ENCODE assay signal across 9 cellular contexts in the genomic region with DNA sequence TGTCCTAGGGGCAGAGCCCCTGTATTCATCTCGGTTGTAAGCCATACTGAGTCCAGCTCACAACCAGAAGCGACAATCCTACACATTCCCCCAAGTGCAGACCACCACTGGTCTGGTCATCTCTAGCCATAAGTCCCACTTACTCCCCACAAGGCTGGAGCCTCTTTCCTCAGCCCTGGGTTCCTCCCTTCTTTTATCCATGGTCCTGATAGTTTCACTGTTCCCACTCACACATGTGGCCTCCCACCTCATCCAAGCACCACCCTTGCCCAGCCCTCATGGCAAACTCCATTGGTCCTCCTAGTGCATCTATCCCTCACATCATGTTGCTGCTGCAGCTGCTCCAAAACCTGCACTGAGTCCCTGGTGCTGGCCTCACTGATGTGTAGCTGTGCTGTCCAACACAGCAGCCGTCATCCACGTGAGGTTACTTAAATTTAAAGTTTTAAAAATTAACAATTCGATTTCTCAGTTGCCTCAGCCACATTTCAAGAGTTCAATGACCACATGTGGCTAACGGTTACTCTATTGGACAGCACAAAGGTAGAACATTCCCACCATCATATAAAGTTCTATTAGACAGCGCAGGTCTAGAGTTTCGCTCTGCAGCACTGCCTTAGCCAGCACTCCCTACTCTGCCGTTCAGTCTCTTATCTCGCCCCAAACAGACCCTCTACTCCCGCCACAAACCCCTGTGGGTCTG. TPM values are rescaled to one million over a fixed set of nuclear protein-coding genes. Genes with fewer than 3 reads are reported as not detected.
DNase-seq lines count a peak whose midpoint lies in the region; ATAC-seq, FAIRE-seq and TF ChIP-seq lines count a peak whose summit lies in the region.
"Not testable (repeated sequence)": the region's sequence is repeated elsewhere in the genome, so short reads cannot be mapped to it uniquely, and the experiment has no call there.
"Had no signal": no experiment of that assay in that cellular context is flagged by ENCODE, and none has a peak within 500 bp of the region (broad histone marks: within the 10 kb centered on the region; RNA-seq: fewer than 3 reads in every experiment).

No MANE protein-coding gene starts in this region.

- peak overlapping the region; percentile 88 for H3K9ac ChIP-seq in astrocyte (ENCODE audit: low read length)
- H3K9ac ChIP-seq in mucosa of stomach (ENCODE audit: low read length) = peak overlapping the region; percentile 98

- peak overlapping the region; percentile 99 for H2AFZ ChIP-seq in astrocyte (ENCODE audit: low read depth, low read length)

- not testable (repeated sequence) for H3K9me3 ChIP-seq in astrocyte (ENCODE audit: insufficient read depth, low read depth, low read length); mucosa of stomach (ENCODE audit: control insufficient read depth, low read length)

- H3K79me2 ChIP-seq in astrocyte (ENCODE audit: insufficient read depth, low read length) = peaks cover 55% of the 10 kb centered on the region

- not testable (repeated sequence) for H3K4me3 Mint-ChIP-seq in astrocyte (ENCODE audit: unreplicated experiment); glutamatergic neuron (ENCODE audit: unreplicated experiment)

- not testable (repeated sequence) for H3K36me3 Mint-ChIP-seq in astrocyte (ENCODE audit: low read depth, unreplicated experiment); glutamatergic neuron (ENCODE audit: unreplicated experiment)

- DNase-seq in DMS 273 (lab: John Stamatoyannopoulos, UW; ENCODE audit: unreplicated experiment) = peak; percentile 73
- peak in 49 of 76 experiments; percentile 25 to 78 (median 60) for DNase-seq in HUDEP-2 (lab: John Stamatoyannopoulos, UW; ENCODE audit: unreplicated experiment in 76 of 76)
- DNase-seq in astrocyte (ENCODE audit: low read depth) = not testable (repeated sequence)
- DNase-seq in glutamatergic neuron = peak; percentile 16
- DNase-seq in stimulated activated naive CD8-positive, alpha-beta T cell treated with anti-CD3 and anti-CD28 coated beads, Interleukin-15, Interleukin-2, amounts not matched to agents 100 U/mL and 50 U/mL, for 24 hours = peak; percentile 10

- not testable (repeated sequence) for H3K36me3 ChIP-seq in astrocyte (ENCODE audit: insufficient read depth, low read length); mucosa of stomach (ENCODE audit: control insufficient read depth, insufficient read depth, low read length)

- not testable (repeated sequence) for H3K4me1 Mint-ChIP-seq in astrocyte (ENCODE audit: low read depth, unreplicated experiment); glutamatergic neuron (ENCODE audit: low read depth, unreplicated experiment)

- H3K4me2 ChIP-seq in astrocyte (ENCODE audit: low read length) = peak overlapping the region; percentile 89

- H4K20me1 ChIP-seq in astrocyte (ENCODE audit: insufficient read depth, low read length) = peaks cover 15% of the 10 kb centered on the region

- peak; percentile 4 for ATAC-seq in GM21825 (IDR thresholded peaks at IDR 0.05; ENCODE audit: unreplicated experiment)
- ATAC-seq in SK-N-SH treated with all-trans-retinoic acid at 6 μM for 48 hours = peak; percentile 56
- ATAC-seq in stimulated activated naive CD8-positive, alpha-beta T cell treated with anti-CD3 and anti-CD28 coated beads, Interleukin-15, Interleukin-2, amounts not matched to agents 100 U/mL and 50 U/mL, for 24 hours = peak; percentile 2

- H3K4me1 ChIP-seq in astrocyte (ENCODE audit: insufficient read depth, low read length) (peaks cover 19% of the 10 kb centered on the region), mucosa of stomach (ENCODE audit: control insufficient read depth, insufficient read depth, low read length) (peaks cover 24% of the 10 kb centered on the region)

- not testable (repeated sequence) for FAIRE-seq in astrocyte (lab: Jason Lieb, UNC)

- H3K27ac Mint-ChIP-seq in astrocyte (ENCODE audit: unreplicated experiment); glutamatergic neuron (ENCODE audit: unreplicated experiment): not testable (repeated sequence)

- H3K27me3 Mint-ChIP-seq in astrocyte (ENCODE audit: low read depth, unreplicated experiment); glutamatergic neuron (ENCODE audit: unreplicated experiment): not testable (repeated sequence)

- peak overlapping the region; percentile 86 for H3K4me3 ChIP-seq in astrocyte (ENCODE audit: insufficient read depth, low read depth, low read length)
- peak overlapping the region; percentile 98 for H3K4me3 ChIP-seq in mucosa of stomach (ENCODE audit: low read length)

- TF ChIP-seq CTCF in astrocyte (IDR thresholded peaks at IDR 0.05; ENCODE audit: insufficient read depth, low read depth, low read length); glutamatergic neuron (IDR thresholded peaks at IDR 0.05; ENCODE audit: partially characterized antibody, unreplicated experiment): not testable (repeated sequence)

- H3K27ac ChIP-seq in astrocyte (ENCODE audit: low read depth, low read length) = peak overlapping the region; percentile 79

- not testable (repeated sequence) for H3K9me3 Mint-ChIP-seq in astrocyte (ENCODE audit: unreplicated experiment); glutamatergic neuron (ENCODE audit: unreplicated experiment)

- H3K27me3 ChIP-seq in astrocyte (ENCODE audit: insufficient read depth, low read length); mucosa of stomach (ENCODE audit: control insufficient read depth, insufficient read depth, low read length): not testable (repeated sequence)

TF ChIP-seq in SK-N-SH treated with all-trans-retinoic acid at 6 μM for 48 hours, 23 proteins besides CTCF, POLR2A, EP300 and RAD21:
- TF ChIP-seq ESRRG (CRISPR knock-in tag; IDR thresholded peaks at IDR 0.05) = 0 out of 2 replicates have a peak, but pooled peaks have one; percentile 42

RNA-seq across cellular contexts. Expression of a gene that starts 23.1 kb away (rescaled TPM):
- 1,356 and 1,553 TPM in 2 replicates for total RNA-seq in astrocyte
- 3,598 TPM for total RNA-seq in glutamatergic neuron (ENCODE audit: unreplicated experiment)
- total RNA-seq: H4 had no signal

RNA-seq across cellular contexts. Expression of a gene that starts 30.3 kb away (rescaled TPM):
- total RNA-seq in astrocyte (21.6 and 23.1 TPM in 2 replicates), glutamatergic neuron (ENCODE audit: unreplicated experiment) (41.8 TPM)

Comparison
In these comparisons a context has a peak if more than half of its experiments do, and no peak if none do; other contexts are left out.
1. ATAC-seq: peak in every context shown above with its lines; median percentile 56 in SK-N-SH treated with all-trans-retinoic acid at 6 μM for 48 hours; 4 in GM21825; 2 in stimulated activated naive CD8-positive, alpha-beta T cell treated with anti-CD3 and anti-CD28 coated beads, Interleukin-15, Interleukin-2, amounts not matched to agents 100 U/mL and 50 U/mL, for 24 hours.